ENCODE assay signal across 36 cellular contexts in genomic region chr7:128262273-128263028, GRCh38. TPM values are rescaled to one million over a fixed set of nuclear protein-coding genes. Genes with fewer than 3 reads are reported as not detected.
"Had no signal": no experiment of that assay in that cellular context is flagged by ENCODE, and none has a peak within 500 bp of the region (broad histone marks: within the 10 kb centered on the region; RNA-seq: fewer than 3 reads in every experiment).

No MANE protein-coding gene starts in this region.

- H3K9me3 Mint-ChIP-seq: activated B cell treated with CpG ODN at 0.5 μM for 24 hours; activated CD4-positive, alpha-beta memory T cell treated with anti-CD3 and anti-CD28 coated beads for 36 hours; activated naive CD8-positive, alpha-beta T cell treated with anti-CD3 and anti-CD28 coated beads for 36 hours; activated T-cell treated with anti-CD3 and anti-CD28 coated beads, Interleukin-2, amount 50 U/mL, for 4 hours; activated T-helper 1 cell treated with anti-CD3 and anti-CD28 coated beads, Interleukin-12 subunit alpha, Interleukin-12 subunit beta, Interleukin-2, Interleukin-4 antibody, amounts not matched to agents 30 ng/mL and 10 ng/mL and 1 ng/mL, durations not matched to agents 14 hours and 24 hours and 36 hours; T-cell had no signal

- H3K27ac ChIP-seq: brain microvascular endothelial cell, Peyer's patch, VCaP had no signal

- H3K4me3 ChIP-seq: Peyer's patch had no signal

- H3K9me3 ChIP-seq: Peyer's patch had no signal

- H3K36me3 Mint-ChIP-seq: activated CD4-positive, alpha-beta memory T cell treated with anti-CD3 and anti-CD28 coated beads for 36 hours; activated naive CD8-positive, alpha-beta T cell treated with anti-CD3 and anti-CD28 coated beads for 36 hours; T-cell had no signal

- H3K36me3 ChIP-seq: brain microvascular endothelial cell, Peyer's patch had no signal

- H3K27me3 ChIP-seq: Peyer's patch had no signal

- DNase-seq: activated B cell treated with CpG ODN at 0.5 μM for 24 hours; activated CD4-positive, alpha-beta memory T cell treated with anti-CD3 and anti-CD28 coated beads for 36 hours; activated CD4-positive, alpha-beta T cell treated with anti-CD3 and anti-CD28 coated beads for 4 hours; activated CD4-positive, alpha-beta T cell treated with anti-CD3 and anti-CD28 coated beads, Interleukin-2, amount 50 U/mL, for 1 hour; activated CD4-positive, CD25-positive, alpha-beta regulatory T cell treated with anti-CD3 and anti-CD28 coated beads, Interleukin-2, amount 50 U/mL, for 72 hours; activated CD8-positive, alpha-beta memory T cell treated with anti-CD3 and anti-CD28 coated beads, Interleukin-2, amount 50 U/mL, for 4 hours; activated naive CD4-positive, alpha-beta T cell; activated naive CD4-positive, alpha-beta T cell treated with anti-CD3 and anti-CD28 coated beads, Interleukin-2, amount 50 U/mL, for 16 hours; activated naive CD8-positive, alpha-beta T cell treated with anti-CD3 and anti-CD28 coated beads for 36 hours; activated T-cell treated with anti-CD3 and anti-CD28 coated beads for 4 hours; activated T-cell treated with anti-CD3 and anti-CD28 coated beads, Interleukin-2, amount 50 U/mL, for 4 hours; amniotic stem cell; brain microvascular endothelial cell; Kasumi-1; MM.1S; MV-4-11; NCI-H1092; NCI-H1436 treated with DMSO at 0.1 percent for 48 hours; NCI-H1694 treated with DMSO at 0.1 percent for 48 hours; NCI-H2029 treated with DMSO at 0.1 percent for 48 hours; NCI-H2107; NCI-H2171; NCI-H510A; NCI-H526; NCI-H748 treated with DMSO at 0.1 percent for 48 hours; NK-92 treated with Interleukin-12 subunit alpha and Interleukin-12 subunit beta, amount 100 ng/mL, for 24 hours; PC-3; Peyer's patch; RPMI8226; SHP77 treated with DMSO at 0.1 percent for 48 hours; T-cell; T-helper 17 cell; T-helper 9 cell had no signal

- H3K4me3 Mint-ChIP-seq: activated B cell treated with CpG ODN at 0.5 μM for 24 hours; activated CD4-positive, alpha-beta memory T cell treated with anti-CD3 and anti-CD28 coated beads for 36 hours; activated naive CD8-positive, alpha-beta T cell treated with anti-CD3 and anti-CD28 coated beads for 36 hours; activated T-cell treated with anti-CD3 and anti-CD28 coated beads, Interleukin-2, amount 50 U/mL, for 4 hours; activated T-helper 1 cell treated with anti-CD3 and anti-CD28 coated beads, Interleukin-12 subunit alpha, Interleukin-12 subunit beta, Interleukin-2, Interleukin-4 antibody, amounts not matched to agents 30 ng/mL and 10 ng/mL and 1 ng/mL, durations not matched to agents 14 hours and 24 hours and 36 hours; T-cell; T-helper 17 cell had no signal

- H3K4me1 Mint-ChIP-seq: activated B cell treated with CpG ODN at 0.5 μM for 24 hours; activated naive CD8-positive, alpha-beta T cell treated with anti-CD3 and anti-CD28 coated beads for 36 hours; T-cell had no signal

- H3K27ac Mint-ChIP-seq: activated B cell treated with CpG ODN at 0.5 μM for 24 hours; activated CD4-positive, alpha-beta memory T cell treated with anti-CD3 and anti-CD28 coated beads for 36 hours; activated naive CD8-positive, alpha-beta T cell treated with anti-CD3 and anti-CD28 coated beads for 36 hours; activated T-helper 1 cell treated with anti-CD3 and anti-CD28 coated beads, Interleukin-12 subunit alpha, Interleukin-12 subunit beta, Interleukin-2, Interleukin-4 antibody, amounts not matched to agents 30 ng/mL and 10 ng/mL and 1 ng/mL, durations not matched to agents 14 hours and 24 hours and 36 hours; T-cell; T-helper 17 cell had no signal

RNA-seq across cellular contexts. Expression of gene LEP, which starts 21.4 kb away (rescaled TPM):
- total RNA-seq: activated B cell treated with CpG ODN at 0.5 μM for 24 hours; activated CD4-positive, alpha-beta memory T cell treated with anti-CD3 and anti-CD28 coated beads for 36 hours; activated naive CD8-positive, alpha-beta T cell treated with anti-CD3 and anti-CD28 coated beads for 36 hours; activated T-cell treated with anti-CD3 and anti-CD28 coated beads, Interleukin-2, amount 50 U/mL, for 4 hours; activated T-helper 1 cell treated with anti-CD3 and anti-CD28 coated beads, Interleukin-12 subunit alpha, Interleukin-12 subunit beta, Interleukin-2, Interleukin-4 antibody, amounts not matched to agents 30 ng/mL and 10 ng/mL and 1 ng/mL, durations not matched to agents 14 hours and 24 hours and 36 hours; PC-3; SK-MEL-5; T-cell; T-helper 17 cell had no signal
